ENCODE assay signal across 25 cellular contexts in the genomic region with DNA sequence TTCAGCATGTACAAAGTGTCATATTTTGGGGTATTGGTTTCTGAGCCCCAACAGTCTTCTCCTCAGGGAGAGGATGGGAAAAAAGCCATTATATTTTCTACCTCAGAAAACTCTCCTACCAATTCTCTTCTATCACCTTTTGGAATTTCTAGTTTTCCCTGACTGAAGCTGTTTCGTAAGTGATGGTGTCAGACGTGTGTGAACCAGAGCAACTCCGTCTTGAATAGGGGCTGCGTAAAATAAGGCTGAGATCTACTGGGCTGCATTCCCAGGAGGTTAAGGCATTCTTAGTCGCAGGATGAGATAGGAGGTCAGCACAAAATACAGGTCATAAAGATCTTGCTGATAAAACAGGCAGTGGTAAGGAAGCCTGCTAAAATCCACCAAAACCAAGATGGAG.
"Had no signal": no experiment of that assay in that cellular context is flagged by ENCODE, and none has a peak within 500 bp of the region (broad histone marks: within the 10 kb centered on the region; RNA-seq: fewer than 3 reads in every experiment).

No MANE protein-coding gene starts in this region.

- H3K27me3 ChIP-seq: SJSA1 had no signal

- FAIRE-seq: HTR-8/SVneo, K562, RCC 7860 had no signal

- H3K36me3 ChIP-seq: SJSA1 had no signal

- H3K9ac ChIP-seq: KMS-11 had no signal

- ATAC-seq: K562 had no signal

- H3K4me3 Mint-ChIP-seq: IgD-negative memory B cell had no signal

- H3K4me2 ChIP-seq: KMS-11 had no signal

- H3K27ac Mint-ChIP-seq: IgD-negative memory B cell had no signal

- H3K9me3 ChIP-seq: SJSA1 had no signal

- H3K9me3 Mint-ChIP-seq: IgD-negative memory B cell had no signal

- H3K27ac ChIP-seq: HL-60, KMS-11, SJSA1, SK-N-MC had no signal

- H3K36me3 Mint-ChIP-seq: IgD-negative memory B cell had no signal

- H3K4me3 ChIP-seq: K562, SJSA1, SK-N-MC had no signal

- DNase-seq: Kasumi-1, MM.1S, NCI-H1092 treated with DMSO at 0.1 percent for 48 hours, NCI-H1436, NCI-H187, NCI-H2029, NCI-H2081 treated with DMSO at 0.1 percent for 48 hours, NCI-H2171, NCI-H226, NCI-H446, NCI-H510A, NCI-H524 treated with DMSO at 0.1 percent for 48 hours, NCI-H69, NCI-H774, Right ventricle myocardium superior, RPMI8226, SIG-M5 had no signal

- H3K4me1 Mint-ChIP-seq: IgD-negative memory B cell had no signal

- H3K4me1 ChIP-seq: SJSA1 had no signal
